ENCODE assay signal across 8 cellular contexts in the genomic region with DNA sequence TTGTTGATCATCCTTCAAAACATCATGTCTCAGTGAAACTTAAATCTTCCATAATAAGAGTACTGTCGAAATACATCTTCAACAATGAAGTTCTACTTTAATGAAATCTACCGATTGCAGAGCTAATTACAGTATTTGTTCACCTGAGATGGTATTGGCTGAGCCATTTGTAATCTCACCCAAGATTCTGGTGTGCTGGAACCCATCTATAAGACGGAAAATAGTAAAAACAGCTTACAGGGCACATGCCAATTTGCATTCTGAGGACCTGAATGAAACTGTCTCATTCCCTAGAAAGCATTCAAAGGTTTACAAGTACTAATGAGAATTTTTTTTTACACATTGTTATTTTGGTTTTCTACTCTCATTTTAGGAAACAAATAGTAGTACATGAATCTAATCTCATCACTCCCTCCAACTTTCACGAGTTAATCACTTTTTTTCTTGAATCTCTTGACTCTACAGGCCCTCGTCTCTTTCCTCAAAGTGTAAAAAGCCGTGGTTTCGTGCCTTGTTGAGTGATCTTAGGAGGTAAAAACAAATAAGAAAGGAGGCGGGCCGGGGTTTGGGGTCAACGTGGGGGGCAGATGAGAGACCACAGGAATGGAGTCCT. TPM values are rescaled to one million over a fixed set of nuclear protein-coding genes. Genes with fewer than 3 reads are reported as not detected.
A peak's percentile ranks its signal among the peaks of the same experiment; 100 is the strongest.
DNase-seq lines count a peak whose midpoint lies in the region; ATAC-seq and TF ChIP-seq lines count a peak whose summit lies in the region.

No MANE protein-coding gene starts in this region.

- BruUV-seq in Panc1 (replicated peaks; lab: Mats Ljungman, UMichigan) = no TSS peak

- peaks cover 7% of the 10 kb centered on the region for H3K36me3 Mint-ChIP-seq in endothelial cell (ENCODE audit: low read depth, unreplicated experiment)

- in situ Hi-C loops in Panc1 (cut with HindIII; ENCODE audit: low pct_unique_long_range_greater_than_20kb, low sequenced_read_pairs) = no loop called here

- H3K27me3 Mint-ChIP-seq in endothelial cell (ENCODE audit: unreplicated experiment) = peaks cover 2% of the 10 kb centered on the region

- peaks cover 49% of the 10 kb centered on the region for H3K79me2 ChIP-seq in ACC112 (ENCODE audit: control insufficient read depth, insufficient read depth, low read length, unreplicated experiment)

- H3K9me3 Mint-ChIP-seq in endothelial cell (ENCODE audit: unreplicated experiment) = no peaks in the 10 kb centered on the region

- peaks cover 4% of the 10 kb centered on the region; the same call in 1 of the 2 replicates for H3K9me3 ChIP-seq in Panc1 (ENCODE audit: control insufficient read depth, insufficient read depth, low read depth, low read length)
- H3K9me3 ChIP-seq in neuron (ENCODE audit: low read length) = peaks cover 10% of the 10 kb centered on the region

- H3K27me3 ChIP-seq in ACC112 (ENCODE audit: insufficient read depth, low read length) (no peaks in the 10 kb centered on the region), Panc1 (ENCODE audit: control insufficient read depth, insufficient read depth, low read length) (no peaks in the 10 kb centered on the region), neuron (ENCODE audit: insufficient read depth, low read length) (no peaks in the 10 kb centered on the region)

- H3K4me1 ChIP-seq in ACC112 (ENCODE audit: control insufficient read depth, insufficient read depth, low read length, unreplicated experiment) (peaks cover 34% of the 10 kb centered on the region), Panc1 (ENCODE audit: control insufficient read depth, insufficient read depth, low read length) (peaks cover 10% of the 10 kb centered on the region; the same call in 1 of the 2 replicates), neuron (ENCODE audit: insufficient read depth, low read length) (peaks cover 11% of the 10 kb centered on the region)

- peaks cover 21% of the 10 kb centered on the region for H3K36me3 ChIP-seq in ACC112 (ENCODE audit: insufficient read depth, low read length)
- H3K36me3 ChIP-seq in Panc1 (ENCODE audit: control insufficient read depth, insufficient read depth, low read length) = peaks cover 5% of the 10 kb centered on the region
- H3K36me3 ChIP-seq in neuron (ENCODE audit: insufficient read depth, low read length) = peaks cover 29% of the 10 kb centered on the region

- TF ChIP-seq CTCF in Panc1 (IDR thresholded peaks at IDR 0.05) (no peak), endothelial cell (IDR thresholded peaks at IDR 0.05; ENCODE audit: unreplicated experiment) (no peak)

- POLR2A ChIA-PET in Panc1 (lab: Charles Lee) = no interaction called here

- peak overlapping the region; percentile 98 for H3K4me3 ChIP-seq in ACC112 (ENCODE audit: low read depth, low read length)
- H3K4me3 ChIP-seq in Panc1 (ENCODE audit: low read depth in 2 of 2, low read length in 2 of 2) = peak overlapping the region; percentile 83 to 88
- peak overlapping the region; percentile 98 for H3K4me3 ChIP-seq in neuron (ENCODE audit: low read length)

- H3K27ac Mint-ChIP-seq in endothelial cell (ENCODE audit: unreplicated experiment) = no peak overlapping the region

- no peak for DNase-seq in Panc1 (ENCODE audit: low read depth, low spot score)
- no peak for DNase-seq in endothelial cell (ENCODE audit: low spot score)
- no peak for DNase-seq in NCI-H510A treated with DMSO at 0.1 percent for 48 hours (lab: John Stamatoyannopoulos, UW)
- no peak for DNase-seq in putamen (ENCODE audit: low spot score)
- no peak for DNase-seq in GOT3 (lab: John Stamatoyannopoulos, UW)

- H3K27ac ChIP-seq in ACC112 (ENCODE audit: low read depth, low read length) = 0 out of 2 replicates have a peak overlapping the region, but pooled peaks have one; percentile 0
- H3K27ac ChIP-seq in Panc1 (ENCODE audit: low read length) = peak overlapping the region; percentile 88

- H3K4me3 Mint-ChIP-seq in endothelial cell (ENCODE audit: unreplicated experiment) = peak overlapping the region; percentile 91

- peak overlapping the region; percentile 16 for H2AFZ ChIP-seq in ACC112 (ENCODE audit: low read length, unreplicated experiment)
- peak overlapping the region; percentile 43 for H2AFZ ChIP-seq in neuron (ENCODE audit: low read depth, low read length)

- H3K4me1 Mint-ChIP-seq in endothelial cell (ENCODE audit: unreplicated experiment) = peaks cover 26% of the 10 kb centered on the region

- CTCF ChIA-PET in Panc1 (lab: Charles Lee) = no interaction called here

- ATAC-seq in GM18498 (IDR thresholded peaks at IDR 0.05; ENCODE audit: unreplicated experiment) (peak; percentile 2), Panc1 (no peak)

- intact Hi-C loops in Panc1 (cut with micrococcal nuclease; ENCODE audit: unreplicated experiment) = no loop called here

RNA-seq across cellular contexts. Expression of gene CHML, which starts 1.0 kb away (rescaled TPM):
- 19.3 TPM for total RNA-seq in Panc1 (2021; ENCODE audit: unreplicated experiment)
- polyA plus RNA-seq in Panc1 (2012; ENCODE audit: insufficient read length) = 13.6 TPM
- 15.2 TPM for total RNA-seq in endothelial cell (ENCODE audit: unreplicated experiment)

RNA-seq across cellular contexts. Expression of gene OPN3, which starts 1.0 kb away (rescaled TPM):
- total RNA-seq in Panc1 (2021; ENCODE audit: unreplicated experiment) (34.0 TPM), endothelial cell (ENCODE audit: unreplicated experiment) (19.7 TPM)
- 53.0 TPM for polyA plus RNA-seq in Panc1 (2012; ENCODE audit: insufficient read length)

RNA-seq across cellular contexts. Expression of gene WDR64, which starts 12.9 kb away (rescaled TPM):
- total RNA-seq in Panc1 (2021; ENCODE audit: unreplicated experiment) (not detected), endothelial cell (ENCODE audit: unreplicated experiment) (0.80 TPM)
- not detected for polyA plus RNA-seq in Panc1 (2012; ENCODE audit: insufficient read length)
